ENCODE assay signal across 9 cellular contexts in the genomic region with DNA sequence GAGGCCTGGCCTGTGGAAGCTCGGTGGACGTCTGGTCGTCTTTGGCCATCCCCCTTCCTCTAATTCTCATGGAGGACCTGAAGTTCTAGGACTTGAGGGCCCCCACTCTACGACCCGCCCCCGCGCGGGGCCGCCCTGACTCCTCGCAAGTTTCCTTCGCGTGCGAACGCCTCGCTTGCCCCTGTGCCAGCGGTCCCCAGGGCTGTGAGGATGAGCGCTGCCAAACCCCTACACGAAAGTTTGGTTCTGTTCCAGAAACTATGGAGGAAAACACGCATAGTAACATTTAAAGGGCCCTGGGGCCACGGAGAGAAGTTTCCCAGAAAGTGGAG. TPM values are rescaled to one million over a fixed set of nuclear protein-coding genes. Genes with fewer than 3 reads are reported as not detected.
DNase-seq lines count a peak whose midpoint lies in the region; ATAC-seq and TF ChIP-seq lines count a peak whose summit lies in the region.
"Had no signal": no experiment of that assay in that cellular context is flagged by ENCODE, and none has a peak within 500 bp of the region (broad histone marks: within the 10 kb centered on the region; RNA-seq: fewer than 3 reads in every experiment).

No MANE protein-coding gene starts in this region.

- POLR2A ChIA-PET in Panc1 (lab: Charles Lee) = no interaction called here

- peak overlapping the region; percentile 59 to 92 (median 80) for H3K27ac Mint-ChIP-seq in nephron

- H3K27me3 Mint-ChIP-seq in nephron (ENCODE audit: low read depth) = peaks cover 10% of the 10 kb centered on the region

- no peaks in the 10 kb centered on the region for H3K9me3 Mint-ChIP-seq in nephron
- H3K9me3 Mint-ChIP-seq: IgD-negative memory B cell had no signal

- intact Hi-C loops in Panc1 (cut with micrococcal nuclease; ENCODE audit: unreplicated experiment) = loop anchor here (5.0 kb wide), 1 partner anchor 66 kb away; no protein-coding TSS in a partner anchor

- no peak for TF ChIP-seq CTCF in Panc1 (IDR thresholded peaks at IDR 0.05)
- no peak for TF ChIP-seq CTCF in nephron (IDR thresholded peaks at IDR 0.05; ENCODE audit: unreplicated experiment in 3 of 3)

- H3K4me3 ChIP-seq in GM08714 (ENCODE audit: low read length) = peak overlapping the region; percentile 19; the same call in 1 of the 2 replicates
- H3K4me3 ChIP-seq in Panc1 (ENCODE audit: low read depth in 2 of 2, low read length in 2 of 2) = peak overlapping the region; percentile 79 to 93

- H3K36me3 ChIP-seq in Panc1 (ENCODE audit: control insufficient read depth, insufficient read depth, low read length) = peaks cover 8% of the 10 kb centered on the region

- H3K4me3 Mint-ChIP-seq in nephron = peak overlapping the region; percentile 88 to 100 (median 94)

- CTCF ChIA-PET in Panc1 (lab: Charles Lee) = no interaction called here

- peaks cover 22% of the 10 kb centered on the region for H3K4me1 Mint-ChIP-seq in nephron

- peaks cover 1% of the 10 kb centered on the region for H3K36me3 Mint-ChIP-seq in nephron (ENCODE audit: low read depth)
- H3K36me3 Mint-ChIP-seq: IgD-negative memory B cell had no signal

- in situ Hi-C loops in Panc1 (cut with HindIII; ENCODE audit: low pct_unique_long_range_greater_than_20kb, low sequenced_read_pairs) = no loop called here

- H3K27ac ChIP-seq in Panc1 (ENCODE audit: low read length) = peak overlapping the region; percentile 87
- H3K27ac ChIP-seq in epithelial cell of prostate = peak overlapping the region; percentile 83

- no peaks in the 10 kb centered on the region for H3K9me3 ChIP-seq in Panc1 (ENCODE audit: control insufficient read depth, insufficient read depth, low read depth, low read length)

- peak; percentile 33 for ATAC-seq in Panc1
- ATAC-seq in GM18907 (IDR thresholded peaks at IDR 0.05; ENCODE audit: unreplicated experiment) = no peak

- H3K4me1 ChIP-seq in Panc1 (ENCODE audit: control insufficient read depth, insufficient read depth, low read length) = peaks cover 18% of the 10 kb centered on the region

- DNase-seq in Panc1 (ENCODE audit: low read depth, low spot score) (no peak), epithelial cell of prostate (ENCODE audit: low read depth, low spot score) (no peak), NCI-H345 (lab: John Stamatoyannopoulos, UW) (no peak), cerebellar cortex (ENCODE audit: low spot score) (no peak), GM03348 (ENCODE audit: low spot score) (no peak)

- no TSS peak for BruUV-seq in Panc1 (replicated peaks; lab: Mats Ljungman, UMichigan)

- no peaks in the 10 kb centered on the region for H3K27me3 ChIP-seq in Panc1 (ENCODE audit: control insufficient read depth, insufficient read depth, low read length)

RNA-seq across cellular contexts. Expression of gene GNG12, which starts 0.3 kb away (rescaled TPM):
- total RNA-seq in Panc1 (2021; ENCODE audit: unreplicated experiment) = 70.0 TPM
- 25.1 TPM for polyA plus RNA-seq in Panc1 (2012; ENCODE audit: insufficient read length)
- polyA plus RNA-seq: IgD-negative memory B cell had no signal
